8 cellular contexts compared by ENCODE assay signal in genomic region chr4:156294577-156294976, GRCh38.
DNase-seq lines count a peak whose midpoint lies in the region; ATAC-seq and TF ChIP-seq lines count a peak whose summit lies in the region.

No MANE protein-coding gene starts in this region.

- intact Hi-C loops in gastrocnemius medialis (cut with DNase I; ENCODE audit: low total_unique reads): no loop called here

- peak; percentile 42 for DNase-seq in DMS114 treated with DMSO at 0.1 percent for 48 hours (lab: John Stamatoyannopoulos, UW; ENCODE audit: unreplicated experiment)
- DNase-seq in LNCaP clone FGC (ENCODE audit: low read depth): no peak
- DNase-seq in T1000 (lab: John Stamatoyannopoulos, UW): peak; percentile 17
- DNase-seq in inferior parietal cortex (ENCODE audit: extremely low spot score): peak; percentile 29
- DNase-seq in gastrocnemius medialis: no peak
- no peak for DNase-seq in NCI-H2029 treated with DMSO at 0.1 percent for 48 hours (lab: John Stamatoyannopoulos, UW)
- DNase-seq in GM13977 (ENCODE audit: low spot score): no peak

- H3K36me3 ChIP-seq in gastrocnemius medialis: no peaks in the 10 kb centered on the region

- no peaks in the 10 kb centered on the region for H3K27me3 ChIP-seq in gastrocnemius medialis

- TF ChIP-seq CTCF in LNCaP clone FGC (IDR thresholded peaks at IDR 0.05; ENCODE audit: control insufficient read depth, extremely low read depth, insufficient read depth) (peak; percentile 40), gastrocnemius medialis (IDR thresholded peaks at IDR 0.05 in 4 of 5, conservative IDR thresholded peaks at IDR 0.05 in 1 of 5) (no peak), GM13977 (IDR thresholded peaks at IDR 0.05; ENCODE audit: extremely low read depth, insufficient read depth, missing control alignments) (no peak)

- H3K4me3 ChIP-seq in LNCaP clone FGC (ENCODE audit: low read depth, low read length): no peak overlapping the region
- no peak overlapping the region for H3K4me3 ChIP-seq in gastrocnemius medialis

- no peak for TF ChIP-seq POLR2A in gastrocnemius medialis (IDR thresholded peaks at IDR 0.05)

- ATAC-seq in gastrocnemius medialis (no peak), GM18858 (IDR thresholded peaks at IDR 0.05; ENCODE audit: unreplicated experiment) (no peak)

- H3K27ac ChIP-seq in gastrocnemius medialis: no peak overlapping the region

- no peaks in the 10 kb centered on the region for H3K9me3 ChIP-seq in gastrocnemius medialis

- in situ Hi-C loops in gastrocnemius medialis (cut with MboI; ENCODE audit: low sequenced_read_pairs in 4 of 4) (no loop called here), GM13977 (cut with MboI; ENCODE audit: low pct_unique_long_range_greater_than_20kb, low sequenced_read_pairs, unreplicated experiment) (no loop called here)

- H3K4me1 ChIP-seq in gastrocnemius medialis: no peaks in the 10 kb centered on the region

Comparison
In these comparisons a context has a peak if more than half of its experiments do, and no peak if none do; other contexts are left out.
1. DNase-seq: peak in DMS114 treated with DMSO at 0.1 percent for 48 hours (single experiment), T1000 (single experiment) and inferior parietal cortex (single experiment); none in LNCaP clone FGC (single experiment), gastrocnemius medialis (0 of 2), NCI-H2029 treated with DMSO at 0.1 percent for 48 hours (single experiment) and GM13977 (single experiment).